In genomic region chr19:19606021-19606420, GRCh38 we compare ENCODE assay signal across 11 cellular contexts. TPM values are rescaled to one million over a fixed set of nuclear protein-coding genes. Genes with fewer than 3 reads are reported as not detected.
DNase-seq lines count a peak whose midpoint lies in the region; ATAC-seq, FAIRE-seq and TF ChIP-seq lines count a peak whose summit lies in the region.
"Had no signal": no experiment of that assay in that cellular context is flagged by ENCODE, and none has a peak within 500 bp of the region (broad histone marks: within the 10 kb centered on the region; RNA-seq: fewer than 3 reads in every experiment).

No MANE protein-coding gene starts in this region.

- no peaks in the 10 kb centered on the region for H3K36me3 ChIP-seq in SJCRH30
- no peaks in the 10 kb centered on the region for H3K36me3 ChIP-seq in small intestine (ENCODE audit: control insufficient read depth in 2 of 2, insufficient read depth in 2 of 2, low read length in 2 of 2)

- H3K27me3 Mint-ChIP-seq in brain = no peaks in the 10 kb centered on the region

- H3K4me1 ChIP-seq in SJCRH30 (peaks cover 5% of the 10 kb centered on the region; the same call in 1 of the 2 replicates), small intestine (ENCODE audit: control insufficient read depth in 2 of 2, insufficient read depth in 1 of 2, low read depth in 1 of 2, low read length in 1 of 2) (peaks cover 0 to 3% of the 10 kb centered on the region in 2 donors)

- H3K4me3 ChIP-seq in SJCRH30 (no peak overlapping the region), small intestine (ENCODE audit: low read depth in 1 of 2, low read length in 2 of 2) (no peak overlapping the region)

- DNase-seq in NCI-H1436 (lab: John Stamatoyannopoulos, UW) = peak; percentile 21
- no peak for DNase-seq in NCI-H1436 treated with DMSO at 0.1 percent for 48 hours (lab: John Stamatoyannopoulos, UW)
- DNase-seq in SJCRH30 = peak; percentile 24 to 53
- peak; percentile 96 for DNase-seq in small intestine
- no peak for DNase-seq in globus pallidus (ENCODE audit: low spot score)
- DNase-seq in D721Med (ENCODE audit: insufficient read length, low spot score) = no peak
- DNase-seq: 8988T, right cardiac atrium had no signal

- H3K27me3 ChIP-seq in SJCRH30 (no peaks in the 10 kb centered on the region), small intestine (ENCODE audit: control insufficient read depth in 2 of 2, insufficient read depth in 2 of 2, low read length in 2 of 2) (no peaks in the 10 kb centered on the region)

- peaks cover 16% of the 10 kb centered on the region for H3K36me3 Mint-ChIP-seq in brain

- FAIRE-seq in small intestine (lab: Jason Lieb, UNC) (no peak), D721Med (lab: Jason Lieb, UNC) (no peak)
- FAIRE-seq: GM18507 had no signal

- no peak for ATAC-seq in HG02642 (IDR thresholded peaks at IDR 0.05; ENCODE audit: poor library complexity, unreplicated experiment)

- TF ChIP-seq CTCF in brain (conservative IDR thresholded peaks at IDR 0.05) (no peak), D721Med (IDR thresholded peaks at IDR 0.05; ENCODE audit: insufficient read depth, missing control alignments) (no peak)

- peak overlapping the region in 1 of 5 experiments; percentile 26 for H3K4me3 Mint-ChIP-seq in brain

- H3K9me3 Mint-ChIP-seq in brain = no peaks in the 10 kb centered on the region

- peak overlapping the region; percentile 56 to 91 (median 80) for H3K27ac Mint-ChIP-seq in brain

- 0 to 43% (median 40%) methylated on average over 1 of the region's 1 CpG for WGBS in small intestine, 3 donors

- no peak overlapping the region for H3K27ac ChIP-seq in SJCRH30
- peak overlapping the region; percentile 93 to 94 for H3K27ac ChIP-seq in small intestine (ENCODE audit: low read depth in 1 of 2, low read length in 1 of 2)

- H3K9me3 ChIP-seq in SJCRH30 (replicated peaks) = no peaks in the 10 kb centered on the region
- H3K9me3 ChIP-seq in small intestine (ENCODE audit: control insufficient read depth, low read depth) = no peaks in the 10 kb centered on the region

- peaks cover 42% of the 10 kb centered on the region for H3K4me1 Mint-ChIP-seq in brain

RNA-seq across cellular contexts. Expression of gene PBX4, which starts 12.5 kb away (rescaled TPM):
- 3.6 and 3.7 TPM in 2 replicates for total RNA-seq in SJCRH30 (2014; rRNA removed; shearing (Covaris generic))
- polyA plus RNA-seq in brain (ENCODE audit: insufficient read depth, low read depth, low replicate concordance) = 5.2 TPM
- polyA plus RNA-seq in small intestine = 1 to 10 TPM in 2 of 3 donors, under 1 TPM in 1; 0.89 to 2.5 (median 1.9) TPM

RNA-seq across cellular contexts. Expression of gene LPAR2, which starts 22.0 kb away (rescaled TPM):
- total RNA-seq in SJCRH30 (2014; rRNA removed; shearing (Covaris generic)) = 1.5 and 1.9 TPM in 2 replicates
- polyA plus RNA-seq in brain (ENCODE audit: insufficient read depth, low read depth, low replicate concordance) = 17.6 TPM
- 10 to 100 TPM; 10.7 to 21.6 (median 13.1) TPM for polyA plus RNA-seq in small intestine

RNA-seq across cellular contexts. Expression of gene GMIP, which starts 37.4 kb away (rescaled TPM):
- total RNA-seq in SJCRH30 (2014; rRNA removed; shearing (Covaris generic)) = 3.2 and 4.6 TPM in 2 replicates
- polyA plus RNA-seq in brain (ENCODE audit: insufficient read depth, low read depth, low replicate concordance) (13.6 TPM), small intestine (10 to 100 TPM; 11.2 to 15.1 (median 13.8) TPM)

RNA-seq across cellular contexts. Expression of gene ATP13A1, which starts 57.5 kb away (rescaled TPM):
- 28.8 and 29.3 TPM in 2 replicates for total RNA-seq in SJCRH30 (2014; rRNA removed; shearing (Covaris generic))
- polyA plus RNA-seq in brain (ENCODE audit: insufficient read depth, low read depth, low replicate concordance) (27.4 TPM), small intestine (10 to 100 TPM; 40.3 to 49.0 (median 42.8) TPM)

Comparison
In these comparisons a context has a peak if more than half of its experiments do, and no peak if none do; other contexts are left out.
1. DNase-seq: peak in NCI-H1436 (single experiment), SJCRH30 (2 of 2) and small intestine (single experiment); none in NCI-H1436 treated with DMSO at 0.1 percent for 48 hours (single experiment), globus pallidus (single experiment) and D721Med (single experiment).